In the genomic region with DNA sequence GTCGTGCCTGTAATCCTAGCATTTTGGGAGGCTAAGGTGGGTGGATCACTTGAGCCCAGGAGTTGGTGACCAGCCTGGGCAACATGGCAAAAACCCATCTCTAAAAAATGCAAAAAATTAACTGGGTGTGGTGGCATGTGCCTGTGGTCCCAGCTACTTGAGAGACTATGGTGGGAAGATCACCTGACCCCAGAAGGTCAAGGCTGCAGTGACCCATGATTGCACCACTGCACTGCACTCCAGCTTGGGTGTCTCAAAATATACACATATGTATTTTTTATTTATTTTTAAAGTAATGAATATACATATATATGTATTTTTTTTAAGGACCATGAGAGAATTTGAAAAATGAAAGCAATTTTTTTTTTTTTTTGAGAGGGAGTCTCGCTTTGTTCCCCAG, we compare ENCODE assay signal across 12 cellular contexts. TPM values are rescaled to one million over a fixed set of nuclear protein-coding genes. Genes with fewer than 3 reads are reported as not detected.
"Had no signal": no experiment of that assay in that cellular context is flagged by ENCODE, and none has a peak within 500 bp of the region (broad histone marks: within the 10 kb centered on the region; RNA-seq: fewer than 3 reads in every experiment).

No MANE protein-coding gene starts in this region.

- ATAC-seq: GM23338, HCT116 had no signal

- H3K36me3 ChIP-seq: HAP-1 had no signal

- H3K9me3 ChIP-seq: HAP-1 had no signal

- H3K4me2 ChIP-seq: GM23338 had no signal

- FAIRE-seq: H1, H54 had no signal

- DNase-seq: GM23248, GOT3, H7, H9, HCEC 1CT, HFFc6 had no signal

- H3K9ac ChIP-seq: GM23248 had no signal

- H3K27ac ChIP-seq: GM23248 had no signal

- H3K4me3 ChIP-seq: GM23248, GM23338, HAP-1 had no signal

- H2AFZ ChIP-seq: GM23248, GM23338 had no signal

RNA-seq across cellular contexts. Expression of gene CRYBA1, which starts 52.4 kb away (rescaled TPM):
- total RNA-seq: GM23248, GM23338, H1, H4, H7, H9 had no signal
- polyA plus RNA-seq: GM23248, GM23338, H1 had no signal
